8 cellular contexts compared by ENCODE assay signal in the genomic region with DNA sequence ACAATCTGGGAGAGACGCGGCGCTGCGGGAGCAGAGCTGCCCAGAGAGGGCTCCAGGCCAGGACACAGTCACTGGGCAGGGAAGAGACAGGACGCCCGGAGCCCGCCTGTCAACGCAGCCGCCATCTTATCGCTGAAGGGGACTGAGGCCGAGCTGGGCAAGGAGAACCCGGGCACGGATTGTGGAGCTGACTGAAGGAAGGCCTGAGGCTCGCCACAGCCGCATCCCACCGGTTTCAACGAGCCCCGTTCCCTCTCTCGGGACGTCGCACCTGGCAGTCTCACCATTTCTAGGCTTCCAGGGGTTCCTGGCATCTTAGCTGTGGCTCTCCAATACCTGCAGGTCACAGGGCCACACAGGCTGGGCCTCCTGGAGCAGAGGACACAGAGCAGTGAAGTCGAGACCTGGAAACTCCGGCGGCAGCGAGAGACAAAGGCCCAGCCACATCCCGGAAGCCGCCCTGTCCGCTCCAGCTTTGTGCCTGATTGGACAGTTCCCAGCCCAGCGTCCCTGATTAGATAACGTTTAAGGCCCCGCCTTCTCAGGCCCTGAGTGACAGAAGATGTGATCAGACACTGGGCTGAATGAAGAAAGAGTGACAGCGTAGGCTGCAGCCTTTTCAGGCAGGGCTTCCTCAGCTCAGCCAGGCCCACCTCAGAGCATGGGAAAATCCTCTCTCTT. TPM values are rescaled to one million over a fixed set of nuclear protein-coding genes. Genes with fewer than 3 reads are reported as not detected.
A peak's percentile ranks its signal among the peaks of the same experiment; 100 is the strongest.
DNase-seq lines count a peak whose midpoint lies in the region; ATAC-seq and TF ChIP-seq lines count a peak whose summit lies in the region.

A gene (minus strand): TSS at position 431 of the 681 bp plus-strand sequence. CDS start 117 bp downstream, at position 314.

- H3K27ac ChIP-seq in C4-2B: peak within 1 kb of the TSS; percentile 73
- peak within 1 kb of the TSS; percentile 99 for H3K27ac ChIP-seq in endodermal cell (ENCODE audit: low read depth, low read length)

- H3K27ac Mint-ChIP-seq in endodermal cell: peak within 1 kb of the TSS; percentile 99

- peaks cover 28% of the 10 kb centered on the region for H3K4me1 Mint-ChIP-seq in endodermal cell

- peak within 1 kb of the TSS; percentile 99 for H3K9ac ChIP-seq in endodermal cell (ENCODE audit: extremely low read depth, low read length, poor library complexity, severe bottlenecking)

- H3K4me1 ChIP-seq in endodermal cell (ENCODE audit: control insufficient read depth, insufficient read depth, low read length): peaks cover 2% of the 10 kb centered on the region

- no peak for TF ChIP-seq CTCF in C4-2B (conservative IDR thresholded peaks at IDR 0.05)
- TF ChIP-seq CTCF in endodermal cell (conservative IDR thresholded peaks at IDR 0.05): no peak

- no peaks in the 10 kb centered on the region for H3K9me3 Mint-ChIP-seq in endodermal cell

- H3K9me3 ChIP-seq in endodermal cell (ENCODE audit: control insufficient read depth, low read length): no peaks in the 10 kb centered on the region

- DNase-seq in NCI-H82 treated with DMSO at 0.1 percent for 48 hours (lab: John Stamatoyannopoulos, UW; ENCODE audit: unreplicated experiment) (peak; percentile 83), endodermal cell (peak; percentile 98), mesenteric fat pad (ENCODE audit: low spot score) (peak; percentile 96)
- DNase-seq in activated CD8-positive, alpha-beta memory T cell treated with anti-CD3 and anti-CD28 coated beads, Interleukin-2, amount 50 U/mL, for 1 hour (ENCODE audit: extremely low read depth): peak; percentile 84
- peak; percentile 59 for DNase-seq in stimulated activated CD8-positive, alpha-beta memory T cell treated with anti-CD3 and anti-CD28 coated beads, Interleukin-15, amount 100 ng/mL, for 24 hours (ENCODE audit: low read depth)

- ATAC-seq in GM19328 (IDR thresholded peaks at IDR 0.05; ENCODE audit: unreplicated experiment) (peak; percentile 98), HG03520 (IDR thresholded peaks at IDR 0.05; ENCODE audit: unreplicated experiment) (peak; percentile 97)

- H3K36me3 ChIP-seq in endodermal cell (ENCODE audit: control insufficient read depth, insufficient read depth, low read length): peaks cover 26% of the 10 kb centered on the region

- H3K4me3 ChIP-seq in endodermal cell (ENCODE audit: low read length): peak within 1 kb of the TSS; percentile 97

- H3K27me3 Mint-ChIP-seq in endodermal cell (ENCODE audit: insufficient read depth): no peaks in the 10 kb centered on the region

- peaks cover 20% of the 10 kb centered on the region for H3K36me3 Mint-ChIP-seq in endodermal cell (ENCODE audit: low read depth)

- H3K27me3 ChIP-seq in endodermal cell (ENCODE audit: control insufficient read depth, insufficient read depth, low read length, poor library complexity, severe bottlenecking): no peaks in the 10 kb centered on the region

- H3K4me3 Mint-ChIP-seq in endodermal cell: peak within 1 kb of the TSS; percentile 99

- 0 to 1% methylated on average over 10 to 32 of the region's 32 CpGs for WGBS in endodermal cell (ENCODE audit: insufficient coverage in 1 of 2, insufficient read length in 1 of 2), 2 experiments

RNA-seq across cellular contexts. Expression of the gene that starts here (rescaled TPM):
- total RNA-seq in endodermal cell (10 to 100 TPM; 66.9 to 75.4 TPM), mesenteric fat pad (40.5 TPM)
- polyA plus RNA-seq in endodermal cell (2013, experiment 1 of 2): 43.3 TPM
- 44.6 TPM for polyA plus RNA-seq in endodermal cell (2013, experiment 2 of 2)

Comparison
In these comparisons a context has a peak if more than half of its experiments do, and no peak if none do; other contexts are left out.
1. Peak in every context shown above with its lines: DNase-seq, ATAC-seq, H3K4me3 ChIP-seq and H3K27ac ChIP-seq.